In genomic region chr22:39748877-39749276, GRCh38 we compare ENCODE assay signal across 11 cellular contexts.
DNase-seq lines count a peak whose midpoint lies in the region; ATAC-seq lines count a peak whose summit lies in the region.
"Had no signal": no experiment of that assay in that cellular context is flagged by ENCODE, and none has a peak within 500 bp of the region (broad histone marks: within the 10 kb centered on the region; RNA-seq: fewer than 3 reads in every experiment).

No MANE protein-coding gene starts in this region.

- intact Hi-C loops in posterior vena cava (cut with DNase I): no loop called here

- DNase-seq in EH (ENCODE audit: low read depth): peak; percentile 35
- DNase-seq in NCI-H146 treated with DMSO at 0.1 percent for 48 hours (lab: John Stamatoyannopoulos, UW; ENCODE audit: unreplicated experiment): peak; percentile 75
- peak; percentile 6 for DNase-seq in RPMI7951 (ENCODE audit: low read depth)
- peak; percentile 83 for DNase-seq in iris pigment epithelial cell (ENCODE audit: low read depth)
- no peak for DNase-seq in NOMO-1 (lab: John Stamatoyannopoulos, UW; ENCODE audit: unreplicated experiment in 2 of 2)
- DNase-seq in stimulated activated CD4-positive, alpha-beta T cell treated with anti-CD3 and anti-CD28 coated beads, Interleukin-4, amount 100 ng/mL, for 4 hours: no peak
- DNase-seq in posterior vena cava (ENCODE audit: low spot score): no peak
- DNase-seq: DND-41, NCI-H1048, SJCRH30 had no signal

- ATAC-seq in GM18519 (IDR thresholded peaks at IDR 0.05; ENCODE audit: low FRiP score, unreplicated experiment): no peak

Comparison
In these comparisons a context has a peak if more than half of its experiments do, and no peak if none do; other contexts are left out.
1. DNase-seq: peak in EH (single experiment), NCI-H146 treated with DMSO at 0.1 percent for 48 hours (single experiment), RPMI7951 (single experiment) and iris pigment epithelial cell (single experiment); none in NOMO-1 (0 of 2), stimulated activated CD4-positive, alpha-beta T cell treated with anti-CD3 and anti-CD28 coated beads, Interleukin-4, amount 100 ng/mL, for 4 hours (0 of 2) and posterior vena cava (single experiment).